Comparison of ENCODE assay signal across 1 cellular context in genomic region chr2:194346189-194346588, GRCh38.
TF ChIP-seq lines count a peak whose summit lies in the region.

No MANE protein-coding gene starts in this region.

TF ChIP-seq in GM23338, 12 proteins besides CTCF, POLR2A, EP300 and RAD21 (continued from another document):
- TF ChIP-seq ZNF462 (CRISPR knock-in tag; IDR thresholded peaks at IDR 0.05) (no peak), ZNF331 (CRISPR knock-in tag; IDR thresholded peaks at IDR 0.05; ENCODE audit: low read depth) (no peak), EZH2 (IDR thresholded peaks at IDR 0.05; ENCODE audit: low read depth, unreplicated experiment) (no peak), ZNF114 (CRISPR knock-in tag; IDR thresholded peaks at IDR 0.05) (no peak), POLR2AphosphoS5 (IDR thresholded peaks at IDR 0.05; ENCODE audit: low read depth) (no peak), CREB1 (CRISPR knock-in tag; IDR thresholded peaks at IDR 0.05; ENCODE audit: low read depth) (no peak), JUNB (IDR thresholded peaks at IDR 0.05; ENCODE audit: unreplicated experiment) (no peak)
